Comparison of ENCODE assay signal across 13 cellular contexts in genomic region chr3:71185733-71186455, GRCh38.
DNase-seq lines count a peak whose midpoint lies in the region; ATAC-seq, FAIRE-seq and TF ChIP-seq lines count a peak whose summit lies in the region.
"Had no signal": no experiment of that assay in that cellular context is flagged by ENCODE, and none has a peak within 500 bp of the region (broad histone marks: within the 10 kb centered on the region; RNA-seq: fewer than 3 reads in every experiment).

No MANE protein-coding gene starts in this region.

- CTCF ChIA-PET in endothelial cell of umbilical vein (lab: Charles Lee): interaction anchor here (1.6 kb wide), 1 partner anchor 39 kb away, joined by 3 read pairs; no protein-coding TSS in a partner anchor

- BruUV-seq in endothelial cell of umbilical vein (replicated peaks; lab: Mats Ljungman, UMichigan): no TSS peak

- H3K9ac ChIP-seq in endothelial cell of umbilical vein (replicated peaks; ENCODE audit: extremely low read depth, insufficient read depth, low read length): no peak overlapping the region
- H3K9ac ChIP-seq: BLaER1 had no signal

- ATAC-seq in SK-N-SH treated with all-trans-retinoic acid at 6 μM for 48 hours (peak; percentile 33; the same call in 2 of the 3 replicates), psoas muscle (no peak)
- no peak for ATAC-seq in stimulated activated memory B cell treated with anti-CD40 and anti-IgM and Interleukin-4, amounts not matched to agents 10 μg/mL and 1 μg/mL and 100 μg/mL, for 72 hours
- ATAC-seq: HCT116 had no signal

- peak overlapping the region; percentile 49 for H3K27ac Mint-ChIP-seq in stimulated activated memory B cell treated with anti-CD40 and anti-IgM and Interleukin-4, amounts not matched to agents 10 μg/mL and 1 μg/mL and 100 μg/mL, for 72 hours

- peaks cover 3% of the 10 kb centered on the region for H3K9me3 Mint-ChIP-seq in stimulated activated memory B cell treated with anti-CD40 and anti-IgM and Interleukin-4, amounts not matched to agents 10 μg/mL and 1 μg/mL and 100 μg/mL, for 72 hours

- no peak overlapping the region for H3K4me3 Mint-ChIP-seq in stimulated activated memory B cell treated with anti-CD40 and anti-IgM and Interleukin-4, amounts not matched to agents 10 μg/mL and 1 μg/mL and 100 μg/mL, for 72 hours

- POLR2A ChIA-PET in endothelial cell of umbilical vein (lab: Charles Lee): no interaction called here

- no peak for TF ChIP-seq POLR2A in endothelial cell of umbilical vein (IDR thresholded peaks at IDR 0.05; ENCODE audit: low read depth, low read length)

- H3K4me1 ChIP-seq in endothelial cell of umbilical vein (ENCODE audit: control insufficient read depth, extremely low read depth, insufficient read depth, low read length): peaks cover 5% of the 10 kb centered on the region
- H3K4me1 ChIP-seq in psoas muscle: no peaks in the 10 kb centered on the region
- H3K4me1 ChIP-seq: ascending aorta, testis had no signal

- intact Hi-C loops in endothelial cell of umbilical vein (cut with micrococcal nuclease): no loop called here
- intact Hi-C loops in psoas muscle (cut with DNase I): no loop called here

- no peaks in the 10 kb centered on the region for H3K27me3 Mint-ChIP-seq in stimulated activated memory B cell treated with anti-CD40 and anti-IgM and Interleukin-4, amounts not matched to agents 10 μg/mL and 1 μg/mL and 100 μg/mL, for 72 hours

- H3K27ac ChIP-seq in endothelial cell of umbilical vein (ENCODE audit: insufficient read depth, low read depth, low read length) (no peak overlapping the region), psoas muscle (no peak overlapping the region)
- H3K27ac ChIP-seq: ascending aorta, BLaER1, skin epidermis, testis had no signal

- H4K20me1 ChIP-seq in endothelial cell of umbilical vein (replicated peaks; ENCODE audit: control insufficient read depth, extremely low read depth, insufficient read depth, low read length): no peaks in the 10 kb centered on the region
- H4K20me1 ChIP-seq: BLaER1 had no signal

- no peaks in the 10 kb centered on the region for H3K36me3 ChIP-seq in endothelial cell of umbilical vein (ENCODE audit: control insufficient read depth in 2 of 2, extremely low read depth in 1 of 2, insufficient read depth in 2 of 2, low read length in 2 of 2)
- H3K36me3 ChIP-seq in psoas muscle (ENCODE audit: insufficient read depth in 1 of 2, low read depth in 1 of 2): no peaks in the 10 kb centered on the region
- H3K36me3 ChIP-seq: BLaER1 had no signal

- peak; percentile 65 for FAIRE-seq in endothelial cell of umbilical vein (lab: Jason Lieb, UNC)

- H3K9me1 ChIP-seq in endothelial cell of umbilical vein (replicated peaks; ENCODE audit: control insufficient read depth, extremely low read depth, insufficient read depth, low read length): no peaks in the 10 kb centered on the region

- no peak for TF ChIP-seq CTCF in endothelial cell of umbilical vein (IDR thresholded peaks at IDR 0.05; ENCODE audit: extremely low read depth in 1 of 2, insufficient read depth in 1 of 2, low read depth in 1 of 2, low read length in 2 of 2)
- TF ChIP-seq CTCF in psoas muscle (IDR thresholded peaks at IDR 0.05): no peak

- H3K9me3 ChIP-seq in endothelial cell of umbilical vein (replicated peaks; ENCODE audit: control insufficient read depth, insufficient read depth, low read length): no peaks in the 10 kb centered on the region
- no peaks in the 10 kb centered on the region for H3K9me3 ChIP-seq in psoas muscle
- H3K9me3 ChIP-seq: ascending aorta, BLaER1, testis had no signal

- no peak overlapping the region for H2AFZ ChIP-seq in endothelial cell of umbilical vein (ENCODE audit: low read depth, low read length)

- peaks cover 29% of the 10 kb centered on the region for H3K36me3 Mint-ChIP-seq in stimulated activated memory B cell treated with anti-CD40 and anti-IgM and Interleukin-4, amounts not matched to agents 10 μg/mL and 1 μg/mL and 100 μg/mL, for 72 hours

- peaks cover 49% of the 10 kb centered on the region for H3K4me1 Mint-ChIP-seq in stimulated activated memory B cell treated with anti-CD40 and anti-IgM and Interleukin-4, amounts not matched to agents 10 μg/mL and 1 μg/mL and 100 μg/mL, for 72 hours

- H3K4me3 ChIP-seq in endothelial cell of umbilical vein (replicated peaks in 1 of 3; ENCODE audit: insufficient read depth in 1 of 3, low read depth in 1 of 3, low read length in 3 of 3): no peak overlapping the region
- no peak overlapping the region for H3K4me3 ChIP-seq in psoas muscle
- H3K4me3 ChIP-seq: ascending aorta, BLaER1, skin epidermis, testis had no signal

- DNase-seq in activated T-cell treated with anti-CD3 and anti-CD28 coated beads for 4 hours (peak; percentile 21), endothelial cell of umbilical vein (ENCODE audit: low read depth, low spot score) (peak; percentile 71), NCI-H1694 (lab: John Stamatoyannopoulos, UW) (no peak), psoas muscle (no peak), NCI-H345 treated with DMSO at 0.1 percent for 48 hours (lab: John Stamatoyannopoulos, UW; ENCODE audit: unreplicated experiment) (no peak)
- no peak for DNase-seq in activated T-cell treated with anti-CD3 and anti-CD28 coated beads, Interleukin-2, amount 50 U/mL, for 48 hours
- DNase-seq: testis had no signal

- no peak overlapping the region for H3K4me2 ChIP-seq in endothelial cell of umbilical vein (ENCODE audit: insufficient read depth, low read length)
- H3K4me2 ChIP-seq: BLaER1 had no signal

- dilution Hi-C loops in endothelial cell of umbilical vein (cut with MboI; ENCODE audit: extremely low pct_ligation_motif_present, low sequenced_read_pairs): no loop called here

- WGBS in psoas muscle, 3 donors: 87 to 90% (median 90%) methylated on average over 3 of the region's 3 CpGs

- H3K79me2 ChIP-seq in endothelial cell of umbilical vein (ENCODE audit: control insufficient read depth, insufficient read depth, low read length): no peaks in the 10 kb centered on the region

- H3K27me3 ChIP-seq in endothelial cell of umbilical vein (ENCODE audit: control insufficient read depth in 2 of 2, insufficient read depth in 2 of 2, low read length in 2 of 2) (no peaks in the 10 kb centered on the region), psoas muscle (ENCODE audit: insufficient read depth in 3 of 3, low read length in 2 of 3) (no peaks in the 10 kb centered on the region)
- H3K27me3 ChIP-seq: ascending aorta, BLaER1, testis had no signal

TF ChIP-seq in SK-N-SH treated with all-trans-retinoic acid at 6 μM for 48 hours, 23 proteins besides CTCF, POLR2A, EP300 and RAD21 (continues in another document):
- TF ChIP-seq ESRRG (CRISPR knock-in tag; IDR thresholded peaks at IDR 0.05) (no peak), ZNF8 (CRISPR knock-in tag; IDR thresholded peaks at IDR 0.05) (no peak), CREB5 (CRISPR knock-in tag; IDR thresholded peaks at IDR 0.05; ENCODE audit: low read depth) (no peak), ZC3H10 (CRISPR knock-in tag; IDR thresholded peaks at IDR 0.05) (no peak), CSDC2 (CRISPR knock-in tag; IDR thresholded peaks at IDR 0.05) (no peak), ZFP30 (CRISPR knock-in tag; IDR thresholded peaks at IDR 0.05) (no peak), OSR1 (CRISPR knock-in tag; IDR thresholded peaks at IDR 0.05) (no peak), SNAI2 (CRISPR knock-in tag; IDR thresholded peaks at IDR 0.05) (no peak), TCF4 (CRISPR knock-in tag; IDR thresholded peaks at IDR 0.05; ENCODE audit: borderline replicate concordance) (no peak), ZFP3 (CRISPR knock-in tag; IDR thresholded peaks at IDR 0.05) (no peak), BACH2 (CRISPR knock-in tag; IDR thresholded peaks at IDR 0.05; ENCODE audit: borderline replicate concordance) (no peak)

TF ChIP-seq in endothelial cell of umbilical vein, 7 proteins besides CTCF, POLR2A, EP300 and RAD21:
- no peak for TF ChIP-seq EZH2 (IDR thresholded peaks at IDR 0.05; ENCODE audit: borderline replicate concordance, low read depth, low read length, severe bottlenecking)
- TF ChIP-seq FOS (IDR thresholded peaks at IDR 0.05; ENCODE audit: borderline replicate concordance, insufficient read depth, low read length): peak; percentile 73
- TF ChIP-seq, protein P1, sequence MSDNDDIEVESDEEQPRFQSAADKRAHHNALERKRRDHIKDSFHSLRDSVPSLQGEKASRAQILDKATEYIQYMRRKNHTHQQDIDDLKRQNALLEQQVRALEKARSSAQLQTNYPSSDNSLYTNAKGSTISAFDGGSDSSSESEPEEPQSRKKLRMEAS (IDR thresholded peaks at IDR 0.05; ENCODE audit: insufficient read depth, insufficient read length): no peak
- peak; percentile 30 for TF ChIP-seq JUN (IDR thresholded peaks at IDR 0.05; ENCODE audit: borderline replicate concordance, insufficient read depth, insufficient read length, low read depth)
TF ChIP-seq in endothelial cell of umbilical vein: peak in this region for 2.

Comparison
In these comparisons a context has a peak if more than half of its experiments do, and no peak if none do; other contexts are left out.
1. DNase-seq: peak in activated T-cell treated with anti-CD3 and anti-CD28 coated beads for 4 hours (single experiment) and endothelial cell of umbilical vein (single experiment); none in activated T-cell treated with anti-CD3 and anti-CD28 coated beads, Interleukin-2, amount 50 U/mL, for 48 hours (0 of 2), NCI-H1694 (single experiment), psoas muscle (0 of 2) and NCI-H345 treated with DMSO at 0.1 percent for 48 hours (single experiment).